Comparison of ENCODE assay signal across 14 cellular contexts in the genomic region with DNA sequence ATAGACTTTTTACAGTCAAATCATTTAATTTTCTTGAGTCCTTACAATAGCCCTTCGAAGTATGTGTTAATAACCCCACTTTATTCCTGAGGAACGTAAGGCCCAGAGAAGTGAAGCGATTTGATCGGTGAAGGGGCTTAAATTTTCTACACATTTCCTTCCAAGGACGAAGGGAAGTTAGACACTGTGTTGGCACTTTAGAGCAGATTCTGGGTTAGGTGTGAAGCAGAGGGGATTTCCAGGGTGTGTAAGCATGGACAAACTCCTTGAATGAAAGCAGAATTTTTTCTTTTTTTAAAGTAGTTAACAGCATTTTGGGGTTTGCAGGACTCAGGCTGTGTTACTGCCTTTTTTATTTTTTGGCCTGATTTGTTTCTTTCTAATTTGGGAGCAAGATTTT. TPM values are rescaled to one million over a fixed set of nuclear protein-coding genes. Genes with fewer than 3 reads are reported as not detected.
A peak's percentile ranks its signal among the peaks of the same experiment; 100 is the strongest.
DNase-seq lines count a peak whose midpoint lies in the region; ATAC-seq and TF ChIP-seq lines count a peak whose summit lies in the region.
"Had no signal": no experiment of that assay in that cellular context is flagged by ENCODE, and none has a peak within 500 bp of the region (broad histone marks: within the 10 kb centered on the region; RNA-seq: fewer than 3 reads in every experiment).

No MANE protein-coding gene starts in this region.

- TF ChIP-seq CTCF in MCF 10A (IDR thresholded peaks at IDR 0.05; ENCODE audit: unreplicated experiment) (no peak), breast epithelium (IDR thresholded peaks at IDR 0.05) (no peak), epithelial cell of proximal tubule (conservative IDR thresholded peaks at IDR 0.05; ENCODE audit: low read depth, low read length) (no peak)

- H3K4me1 ChIP-seq in breast epithelium, result no peaks in the 10 kb centered on the region

- BruUV-seq in MCF 10A (replicated peaks; lab: Mats Ljungman, UMichigan), result no TSS peak

- no peaks in the 10 kb centered on the region for H3K9me3 Mint-ChIP-seq in MCF 10A (ENCODE audit: unreplicated experiment)
- H3K9me3 Mint-ChIP-seq in T-helper 2 cell treated with Interferon-gamma antibody and Interleukin-4, amounts not matched to agents 5 μg/mL and 100 μg/mL, for 36 hours, result no peaks in the 10 kb centered on the region
- no peaks in the 10 kb centered on the region for H3K9me3 Mint-ChIP-seq in stimulated activated naive CD8-positive, alpha-beta T cell treated with anti-CD3 and anti-CD28 coated beads, Interleukin-15, amount 100 ng/mL, for 72 hours
- H3K9me3 Mint-ChIP-seq: activated B cell treated with CpG ODN at 0.5 μM for 24 hours, brain had no signal

- H3K27ac ChIP-seq in breast epithelium, result no peak overlapping the region
- H3K27ac ChIP-seq: neutrophil had no signal

- H3K27ac Mint-ChIP-seq in MCF 10A (ENCODE audit: low read depth, unreplicated experiment), result no peak overlapping the region
- H3K27ac Mint-ChIP-seq in T-helper 2 cell treated with Interferon-gamma antibody and Interleukin-4, amounts not matched to agents 5 μg/mL and 100 μg/mL, for 36 hours, result peak overlapping the region; percentile 29
- H3K27ac Mint-ChIP-seq in stimulated activated naive CD8-positive, alpha-beta T cell treated with anti-CD3 and anti-CD28 coated beads, Interleukin-15, amount 100 ng/mL, for 72 hours, result peak overlapping the region in 1 of 2 donors; percentile 14
- H3K27ac Mint-ChIP-seq: brain had no signal

- DNase-seq in MCF 10A (ENCODE audit: unreplicated experiment) (peak; percentile 38), breast epithelium (ENCODE audit: low spot score in 2 of 2) (no peak), epithelial cell of proximal tubule (ENCODE audit: low read depth) (peak; percentile 29), NCI-H1048 (lab: John Stamatoyannopoulos, UW) (no peak), DMS 273 (lab: John Stamatoyannopoulos, UW; ENCODE audit: unreplicated experiment) (no peak), GM19240 (ENCODE audit: insufficient read length, low spot score) (no peak)
- peak; percentile 10 for DNase-seq in T-helper 2 cell treated with Interferon-gamma antibody and Interleukin-4, amounts not matched to agents 5 μg/mL and 100 μg/mL, for 36 hours (ENCODE audit: low spot score)
- DNase-seq in stimulated activated naive CD8-positive, alpha-beta T cell treated with anti-CD3 and anti-CD28 coated beads, Interleukin-15, amount 100 ng/mL, for 72 hours, result peak; percentile 8 to 14
- DNase-seq: activated B cell treated with CpG ODN at 0.5 μM for 24 hours, left cardiac atrium, NCI-H226 had no signal

- H3K4me3 Mint-ChIP-seq in MCF 10A (ENCODE audit: unreplicated experiment), result no peak overlapping the region
- no peak overlapping the region for H3K4me3 Mint-ChIP-seq in T-helper 2 cell treated with Interferon-gamma antibody and Interleukin-4, amounts not matched to agents 5 μg/mL and 100 μg/mL, for 36 hours
- peak overlapping the region in 1 of 2 donors; percentile 20 for H3K4me3 Mint-ChIP-seq in stimulated activated naive CD8-positive, alpha-beta T cell treated with anti-CD3 and anti-CD28 coated beads, Interleukin-15, amount 100 ng/mL, for 72 hours
- H3K4me3 Mint-ChIP-seq: activated B cell treated with CpG ODN at 0.5 μM for 24 hours, brain had no signal

- POLR2A ChIA-PET in MCF 10A (lab: Yijun Ruan, JAX), result interaction anchor here (0.8 to 5.9 kb wide), 8 partner anchors 36 to 244 kb away, joined by 3 to 51 read pairs (median 5); a partner anchor contains a TSS

- CTCF ChIA-PET in MCF 10A (lab: Yijun Ruan, JAX), result no interaction called here

- H3K27me3 Mint-ChIP-seq in MCF 10A (ENCODE audit: insufficient read depth, unreplicated experiment), result no peaks in the 10 kb centered on the region
- H3K27me3 Mint-ChIP-seq in T-helper 2 cell treated with Interferon-gamma antibody and Interleukin-4, amounts not matched to agents 5 μg/mL and 100 μg/mL, for 36 hours (ENCODE audit: low read depth), result no peaks in the 10 kb centered on the region
- no peaks in the 10 kb centered on the region for H3K27me3 Mint-ChIP-seq in stimulated activated naive CD8-positive, alpha-beta T cell treated with anti-CD3 and anti-CD28 coated beads, Interleukin-15, amount 100 ng/mL, for 72 hours
- H3K27me3 Mint-ChIP-seq: activated B cell treated with CpG ODN at 0.5 μM for 24 hours, brain had no signal

- peak; percentile 89 for ATAC-seq in stimulated activated naive CD8-positive, alpha-beta T cell treated with anti-CD3 and anti-CD28 coated beads, Interleukin-15, amount 100 ng/mL, for 72 hours
- ATAC-seq: left cardiac atrium, Right ventricle myocardium inferior had no signal

- H3K4me3 ChIP-seq in breast epithelium (no peak overlapping the region), epithelial cell of proximal tubule (ENCODE audit: low read depth, low read length) (no peak overlapping the region)

- intact Hi-C loops in MCF 10A (cut with micrococcal nuclease), result no loop called here
- intact Hi-C loops in breast epithelium (cut with DNase I; ENCODE audit: low total_unique reads), result no loop called here

- TF ChIP-seq POLR2A in breast epithelium (IDR thresholded peaks at IDR 0.05), result no peak

- H3K4me1 Mint-ChIP-seq in MCF 10A (ENCODE audit: insufficient read depth, unreplicated experiment), result peaks cover 42% of the 10 kb centered on the region
- H3K4me1 Mint-ChIP-seq in T-helper 2 cell treated with Interferon-gamma antibody and Interleukin-4, amounts not matched to agents 5 μg/mL and 100 μg/mL, for 36 hours (ENCODE audit: low read depth), result peaks cover 29% of the 10 kb centered on the region
- peaks cover 35% of the 10 kb centered on the region for H3K4me1 Mint-ChIP-seq in stimulated activated naive CD8-positive, alpha-beta T cell treated with anti-CD3 and anti-CD28 coated beads, Interleukin-15, amount 100 ng/mL, for 72 hours

- H3K36me3 ChIP-seq in breast epithelium, result no peaks in the 10 kb centered on the region

- no peaks in the 10 kb centered on the region for H3K27me3 ChIP-seq in breast epithelium
- H3K27me3 ChIP-seq: neutrophil had no signal

- no peaks in the 10 kb centered on the region for H3K9me3 ChIP-seq in breast epithelium
- H3K9me3 ChIP-seq: neutrophil had no signal

- peaks cover 21% of the 10 kb centered on the region for H3K36me3 Mint-ChIP-seq in MCF 10A (ENCODE audit: insufficient read depth, unreplicated experiment)
- peaks cover 28% of the 10 kb centered on the region for H3K36me3 Mint-ChIP-seq in T-helper 2 cell treated with Interferon-gamma antibody and Interleukin-4, amounts not matched to agents 5 μg/mL and 100 μg/mL, for 36 hours (ENCODE audit: low read depth)

RNA-seq across cellular contexts. Expression of a gene that starts 38.9 kb away (rescaled TPM):
- 27.9 and 30.5 TPM in 2 replicates for total RNA-seq in MCF 10A (2022)
- total RNA-seq in breast epithelium, result 10 to 100 TPM; 12.0 to 41.6 (median 25.2) TPM
- 40.9 and 63.7 TPM in 2 replicates for total RNA-seq in epithelial cell of proximal tubule

RNA-seq across cellular contexts. Expression of a gene that starts 39.4 kb away (rescaled TPM):
- total RNA-seq in MCF 10A (2022) (16.9 and 21.6 TPM in 2 replicates), breast epithelium (10 to 100 TPM; 28.2 to 32.1 (median 28.6) TPM), epithelial cell of proximal tubule (23.2 and 24.5 TPM in 2 replicates)

Comparison
In these comparisons a context has a peak if more than half of its experiments do, and no peak if none do; other contexts are left out.
1. DNase-seq: peak in MCF 10A (single experiment), T-helper 2 cell treated with Interferon-gamma antibody and Interleukin-4, amounts not matched to agents 5 μg/mL and 100 μg/mL, for 36 hours (single experiment), epithelial cell of proximal tubule (single experiment) and stimulated activated naive CD8-positive, alpha-beta T cell treated with anti-CD3 and anti-CD28 coated beads, Interleukin-15, amount 100 ng/mL, for 72 hours (2 of 2); none in breast epithelium (0 of 2), NCI-H1048 (single experiment), DMS 273 (single experiment) and GM19240 (single experiment).